ENCODE assay signal across 25 cellular contexts in genomic region chr12:19491863-19492262, GRCh38. TPM values are rescaled to one million over a fixed set of nuclear protein-coding genes. Genes with fewer than 3 reads are reported as not detected.
DNase-seq lines count a peak whose midpoint lies in the region; ATAC-seq lines count a peak whose summit lies in the region.
"Had no signal": no experiment of that assay in that cellular context is flagged by ENCODE, and none has a peak within 500 bp of the region (broad histone marks: within the 10 kb centered on the region; RNA-seq: fewer than 3 reads in every experiment).

No MANE protein-coding gene starts in this region.

- H3K9me3 Mint-ChIP-seq in stimulated activated naive CD8-positive, alpha-beta T cell treated with anti-CD3 and anti-CD28 coated beads, Interleukin-15, Interleukin-2, amounts not matched to agents 100 ng/mL and 50 ng/mL, for 24 hours = no peaks in the 10 kb centered on the region
- no peaks in the 10 kb centered on the region for H3K9me3 Mint-ChIP-seq in effector memory CD8-positive, alpha-beta T cell
- H3K9me3 Mint-ChIP-seq: activated CD4-positive, alpha-beta T cell treated with anti-CD3 and anti-CD28 coated beads, Interleukin-2, amount 10 ng/mL, durations not matched to agents 24 days and 14 days had no signal

- H3K4me1 Mint-ChIP-seq in stimulated activated naive CD8-positive, alpha-beta T cell treated with anti-CD3 and anti-CD28 coated beads, Interleukin-15, Interleukin-2, amounts not matched to agents 100 ng/mL and 50 ng/mL, for 24 hours (ENCODE audit: low read depth) = peaks cover 43% of the 10 kb centered on the region
- H3K4me1 Mint-ChIP-seq in effector memory CD8-positive, alpha-beta T cell (ENCODE audit: low read depth in 2 of 2) = peaks cover 4 to 38% of the 10 kb centered on the region in 2 donors

- DNase-seq in stimulated activated naive CD8-positive, alpha-beta T cell treated with anti-CD3 and anti-CD28 coated beads, Interleukin-15, Interleukin-2, amounts not matched to agents 100 U/mL and 50 U/mL, for 24 hours = no peak
- DNase-seq in effector memory CD8-positive, alpha-beta T cell = no peak
- DNase-seq in renal cortical epithelial cell (ENCODE audit: low read depth) (peak; percentile 13), inferior parietal cortex (ENCODE audit: extremely low spot score) (no peak), NCI-H446 treated with DMSO at 0.1 percent for 48 hours (lab: John Stamatoyannopoulos, UW) (no peak)
- DNase-seq in activated CD4-positive, alpha-beta T cell treated with anti-CD3 and anti-CD28 coated beads for 4 hours = no peak
- DNase-seq: activated CD4-positive, alpha-beta T cell treated with anti-CD3 and anti-CD28 coated beads, Interleukin-2, amount 10 ng/mL, durations not matched to agents 24 days and 14 days; activated CD8-positive, alpha-beta memory T cell treated with anti-CD3 and anti-CD28 coated beads, Interleukin-2, amount 50 U/mL, for 4 hours; activated gamma-delta T cell; colonic mucosa; DMS 273 treated with DMSO at 0.1 percent for 48 hours; endodermal cell; esophagus squamous epithelium; GF-D8; GOT3; hypothalamus; left ventricle myocardium inferior; posterior cingulate gyrus; RPMI8226; sigmoid colon; stimulated activated CD4-positive, alpha-beta T cell treated with anti-CD3 and anti-CD28 coated beads, Interleukin-15, amount 100 ng/mL, for 24 hours had no signal

- H3K27me3 Mint-ChIP-seq in stimulated activated naive CD8-positive, alpha-beta T cell treated with anti-CD3 and anti-CD28 coated beads, Interleukin-15, Interleukin-2, amounts not matched to agents 100 ng/mL and 50 ng/mL, for 24 hours = no peaks in the 10 kb centered on the region
- no peaks in the 10 kb centered on the region for H3K27me3 Mint-ChIP-seq in effector memory CD8-positive, alpha-beta T cell
- H3K27me3 Mint-ChIP-seq: activated CD4-positive, alpha-beta T cell treated with anti-CD3 and anti-CD28 coated beads, Interleukin-2, amount 10 ng/mL, durations not matched to agents 24 days and 14 days had no signal

- H3K27ac Mint-ChIP-seq in stimulated activated naive CD8-positive, alpha-beta T cell treated with anti-CD3 and anti-CD28 coated beads, Interleukin-15, Interleukin-2, amounts not matched to agents 100 ng/mL and 50 ng/mL, for 24 hours = peak overlapping the region; percentile 60
- H3K27ac Mint-ChIP-seq in effector memory CD8-positive, alpha-beta T cell = peak overlapping the region; percentile 29 to 88
- H3K27ac Mint-ChIP-seq: activated CD4-positive, alpha-beta T cell treated with anti-CD3 and anti-CD28 coated beads, Interleukin-2, amount 10 ng/mL, durations not matched to agents 24 days and 14 days; endodermal cell; neural progenitor cell had no signal

- ATAC-seq in stimulated activated naive CD8-positive, alpha-beta T cell treated with anti-CD3 and anti-CD28 coated beads, Interleukin-15, Interleukin-2, amounts not matched to agents 100 U/mL and 50 U/mL, for 24 hours = no peak
- ATAC-seq in HG02610 (IDR thresholded peaks at IDR 0.05; ENCODE audit: unreplicated experiment) = peak; percentile 16
- ATAC-seq in effector memory CD8-positive, alpha-beta T cell (replicated peaks) = no peak
- ATAC-seq: gastroesophageal sphincter had no signal

- H3K36me3 Mint-ChIP-seq in stimulated activated naive CD8-positive, alpha-beta T cell treated with anti-CD3 and anti-CD28 coated beads, Interleukin-15, Interleukin-2, amounts not matched to agents 100 ng/mL and 50 ng/mL, for 24 hours (ENCODE audit: low read depth) = peaks cover 52% of the 10 kb centered on the region
- peaks cover 33% of the 10 kb centered on the region for H3K36me3 Mint-ChIP-seq in effector memory CD8-positive, alpha-beta T cell (ENCODE audit: insufficient read depth)

- H3K4me3 Mint-ChIP-seq in stimulated activated naive CD8-positive, alpha-beta T cell treated with anti-CD3 and anti-CD28 coated beads, Interleukin-15, Interleukin-2, amounts not matched to agents 100 ng/mL and 50 ng/mL, for 24 hours = no peak overlapping the region
- H3K4me3 Mint-ChIP-seq in effector memory CD8-positive, alpha-beta T cell = no peak overlapping the region
- H3K4me3 Mint-ChIP-seq: activated CD4-positive, alpha-beta T cell treated with anti-CD3 and anti-CD28 coated beads, Interleukin-2, amount 10 ng/mL, durations not matched to agents 24 days and 14 days; endodermal cell; neural progenitor cell had no signal

RNA-seq across cellular contexts. Expression of gene AEBP2, which starts 52.6 kb away (rescaled TPM):
- 21.7 and 61.7 TPM in 2 replicates for total RNA-seq in renal cortical epithelial cell
